16 cellular contexts compared by ENCODE assay signal in the genomic region with DNA sequence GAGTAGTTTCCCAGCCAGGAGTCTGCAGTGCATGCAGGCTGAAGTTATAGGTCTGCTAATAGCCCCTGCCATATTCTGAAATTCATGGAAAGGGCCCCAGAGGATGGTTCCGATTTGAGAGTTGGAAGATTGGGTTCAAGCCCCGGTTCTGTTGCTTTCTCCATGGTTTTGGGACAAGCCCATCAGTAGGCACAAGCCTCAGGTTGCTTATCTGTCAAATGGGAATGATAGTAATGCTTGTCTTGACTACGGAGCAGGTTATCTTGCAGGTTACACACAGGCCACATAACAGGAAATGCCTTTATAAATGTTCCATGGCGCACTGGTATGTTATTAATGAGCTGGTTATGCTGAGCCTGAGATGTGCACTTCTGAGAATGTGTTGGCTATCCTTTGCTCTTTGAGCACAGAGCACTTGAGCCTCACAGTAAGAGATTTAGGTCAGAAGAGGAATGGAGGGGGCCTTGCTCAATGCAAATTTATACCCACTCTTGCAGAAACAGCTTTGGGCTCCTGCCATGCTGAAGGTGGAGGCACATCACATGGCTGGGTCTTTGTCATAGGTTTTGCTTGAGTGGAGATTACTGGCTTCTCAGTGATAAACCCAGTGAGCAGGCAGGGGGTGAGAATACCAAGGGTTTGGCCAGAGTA. TPM values are rescaled to one million over a fixed set of nuclear protein-coding genes. Genes with fewer than 3 reads are reported as not detected.
DNase-seq lines count a peak whose midpoint lies in the region; ATAC-seq and TF ChIP-seq lines count a peak whose summit lies in the region.
"Had no signal": no experiment of that assay in that cellular context is flagged by ENCODE, and none has a peak within 500 bp of the region (broad histone marks: within the 10 kb centered on the region; RNA-seq: fewer than 3 reads in every experiment).

No MANE protein-coding gene starts in this region.

- peak; percentile 27 to 56 for ATAC-seq in left cardiac atrium
- ATAC-seq in upper lobe of right lung: peak; percentile 49
- no peak for ATAC-seq in GM18870 (IDR thresholded peaks at IDR 0.05; ENCODE audit: unreplicated experiment)
- ATAC-seq: WTC11 had no signal

- no peaks in the 10 kb centered on the region for H3K27me3 ChIP-seq in upper lobe of right lung

- H3K27ac ChIP-seq in VCaP (peak overlapping the region; percentile 93), upper lobe of right lung (no peak overlapping the region)
- H3K27ac ChIP-seq: GM23248, HL-60, neutrophil had no signal

- H3K9me3 ChIP-seq in upper lobe of right lung: no peaks in the 10 kb centered on the region
- H3K9me3 ChIP-seq: neutrophil had no signal

- no peak overlapping the region for H3K4me3 ChIP-seq in upper lobe of right lung
- H3K4me3 ChIP-seq: GM23248 had no signal

- no peak for TF ChIP-seq CTCF in VCaP (conservative IDR thresholded peaks at IDR 0.05)
- no peak for TF ChIP-seq CTCF in upper lobe of right lung (IDR thresholded peaks at IDR 0.05)

- peaks cover 36% of the 10 kb centered on the region for H3K4me1 ChIP-seq in upper lobe of right lung

- intact Hi-C loops in left cardiac atrium (cut with DNase I) (no loop called here), cardiac septum (cut with DNase I) (no loop called here), upper lobe of right lung (cut with DNase I) (loop anchor here (10.0 kb wide), 1 partner anchor 74 kb away; no protein-coding TSS in a partner anchor)

- DNase-seq in left cardiac atrium (no peak), cardiac septum (ENCODE audit: low spot score) (no peak), kidney glomerular epithelial cell (lab: John Stamatoyannopoulos, UW) (peak; percentile 94), upper lobe of right lung (no peak), pons (ENCODE audit: low spot score) (no peak), NCI-H1436 (lab: John Stamatoyannopoulos, UW) (no peak)
- DNase-seq: cortex of kidney; foreskin fibroblast; GM23248; SIG-M5; stimulated activated CD4-positive, alpha-beta T cell treated with anti-CD3 and anti-CD28 coated beads, Interleukin-15, amount 100 ng/mL, for 24 hours had no signal

- H3K36me3 ChIP-seq in upper lobe of right lung: no peaks in the 10 kb centered on the region
- H3K36me3 ChIP-seq: neutrophil had no signal

RNA-seq across cellular contexts. Expression of gene ZNRF3, which starts 47.1 kb away (rescaled TPM):
- 1 to 10 TPM; 5.2 to 6.6 TPM for total RNA-seq in left cardiac atrium
- 4.8 TPM for total RNA-seq in cardiac septum
- 15.8 TPM for total RNA-seq in upper lobe of right lung
